ENCODE assay signal across 1 cellular context in the genomic region with DNA sequence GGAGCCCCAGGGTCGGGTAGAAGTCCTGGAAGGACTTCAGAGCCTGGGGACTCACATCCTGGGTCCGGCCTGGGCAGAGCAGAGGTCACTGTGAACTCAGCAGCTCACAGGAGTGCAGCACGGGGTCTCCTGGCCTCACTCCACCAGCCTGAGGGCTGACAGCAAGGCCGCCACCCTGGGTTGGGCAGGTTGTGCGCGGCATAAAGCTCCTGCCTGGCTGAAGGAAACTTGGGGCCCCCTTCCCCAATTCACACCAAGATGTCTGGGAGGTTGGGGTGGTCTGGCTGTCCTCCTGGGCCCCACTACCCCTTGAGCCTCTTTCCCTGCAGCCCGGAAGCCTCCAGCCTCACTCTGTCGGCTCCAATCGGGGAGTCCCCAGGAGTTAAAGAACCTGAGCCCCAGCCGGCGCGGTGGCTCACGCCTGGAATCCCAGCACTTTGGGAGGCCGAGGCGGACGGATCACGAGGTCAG.
A peak's percentile ranks its signal among the peaks of the same experiment; 100 is the strongest.
TF ChIP-seq lines count a peak whose summit lies in the region.

No MANE protein-coding gene starts in this region.

TF ChIP-seq in HepG2, 621 proteins besides CTCF, POLR2A, EP300 and RAD21 (continues in another document):
- TF ChIP-seq, protein P1, sequence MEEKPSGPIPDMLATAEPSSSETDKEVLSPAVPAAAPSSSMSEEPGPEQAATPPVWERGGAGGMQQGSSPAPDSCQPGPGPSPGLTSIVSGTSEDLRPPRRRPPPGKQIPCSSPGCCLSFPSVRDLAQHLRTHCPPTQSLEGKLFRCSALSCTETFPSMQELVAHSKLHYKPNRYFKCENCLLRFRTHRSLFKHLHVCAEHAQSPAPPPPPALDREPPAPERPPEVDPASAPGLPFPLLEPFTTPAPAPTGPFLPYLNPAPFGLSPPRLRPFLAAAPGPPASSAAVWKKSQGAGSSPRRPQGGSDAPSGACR (CRISPR knock-in tag; IDR thresholded peaks at IDR 0.05) = 0 out of 2 replicates have a peak, but pooled peaks have one; percentile 42
- TF ChIP-seq, protein P2, sequence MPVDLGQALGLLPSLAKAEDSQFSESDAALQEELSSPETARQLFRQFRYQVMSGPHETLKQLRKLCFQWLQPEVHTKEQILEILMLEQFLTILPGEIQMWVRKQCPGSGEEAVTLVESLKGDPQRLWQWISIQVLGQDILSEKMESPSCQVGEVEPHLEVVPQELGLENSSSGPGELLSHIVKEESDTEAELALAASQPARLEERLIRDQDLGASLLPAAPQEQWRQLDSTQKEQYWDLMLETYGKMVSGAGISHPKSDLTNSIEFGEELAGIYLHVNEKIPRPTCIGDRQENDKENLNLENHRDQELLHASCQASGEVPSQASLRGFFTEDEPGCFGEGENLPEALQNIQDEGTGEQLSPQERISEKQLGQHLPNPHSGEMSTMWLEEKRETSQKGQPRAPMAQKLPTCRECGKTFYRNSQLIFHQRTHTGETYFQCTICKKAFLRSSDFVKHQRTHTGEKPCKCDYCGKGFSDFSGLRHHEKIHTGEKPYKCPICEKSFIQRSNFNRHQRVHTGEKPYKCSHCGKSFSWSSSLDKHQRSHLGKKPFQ (CRISPR knock-in tag; IDR thresholded peaks at IDR 0.05; ENCODE audit: insufficient replicate concordance) = no peak
- no peak for TF ChIP-seq PHF5A (CRISPR knock-in tag; IDR thresholded peaks at IDR 0.05; ENCODE audit: low read depth, unreplicated experiment)
- TF ChIP-seq, protein P3, sequence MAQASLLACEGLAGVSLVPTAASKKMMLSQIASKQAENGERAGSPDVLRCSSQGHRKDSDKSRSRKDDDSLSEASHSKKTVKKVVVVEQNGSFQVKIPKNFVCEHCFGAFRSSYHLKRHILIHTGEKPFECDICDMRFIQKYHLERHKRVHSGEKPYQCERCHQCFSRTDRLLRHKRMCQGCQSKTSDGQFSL (CRISPR knock-in tag; IDR thresholded peaks at IDR 0.05) = no peak
- TF ChIP-seq HNF4A (CRISPR knock-in tag; IDR thresholded peaks at IDR 0.05) = peak; percentile 36
- TF ChIP-seq ZBTB42 (CRISPR knock-in tag; IDR thresholded peaks at IDR 0.05) = no peak
- TF ChIP-seq HNRNPUL1 (IDR thresholded peaks at IDR 0.05; ENCODE audit: low read depth, low read length) = no peak
- TF ChIP-seq, protein P4, sequence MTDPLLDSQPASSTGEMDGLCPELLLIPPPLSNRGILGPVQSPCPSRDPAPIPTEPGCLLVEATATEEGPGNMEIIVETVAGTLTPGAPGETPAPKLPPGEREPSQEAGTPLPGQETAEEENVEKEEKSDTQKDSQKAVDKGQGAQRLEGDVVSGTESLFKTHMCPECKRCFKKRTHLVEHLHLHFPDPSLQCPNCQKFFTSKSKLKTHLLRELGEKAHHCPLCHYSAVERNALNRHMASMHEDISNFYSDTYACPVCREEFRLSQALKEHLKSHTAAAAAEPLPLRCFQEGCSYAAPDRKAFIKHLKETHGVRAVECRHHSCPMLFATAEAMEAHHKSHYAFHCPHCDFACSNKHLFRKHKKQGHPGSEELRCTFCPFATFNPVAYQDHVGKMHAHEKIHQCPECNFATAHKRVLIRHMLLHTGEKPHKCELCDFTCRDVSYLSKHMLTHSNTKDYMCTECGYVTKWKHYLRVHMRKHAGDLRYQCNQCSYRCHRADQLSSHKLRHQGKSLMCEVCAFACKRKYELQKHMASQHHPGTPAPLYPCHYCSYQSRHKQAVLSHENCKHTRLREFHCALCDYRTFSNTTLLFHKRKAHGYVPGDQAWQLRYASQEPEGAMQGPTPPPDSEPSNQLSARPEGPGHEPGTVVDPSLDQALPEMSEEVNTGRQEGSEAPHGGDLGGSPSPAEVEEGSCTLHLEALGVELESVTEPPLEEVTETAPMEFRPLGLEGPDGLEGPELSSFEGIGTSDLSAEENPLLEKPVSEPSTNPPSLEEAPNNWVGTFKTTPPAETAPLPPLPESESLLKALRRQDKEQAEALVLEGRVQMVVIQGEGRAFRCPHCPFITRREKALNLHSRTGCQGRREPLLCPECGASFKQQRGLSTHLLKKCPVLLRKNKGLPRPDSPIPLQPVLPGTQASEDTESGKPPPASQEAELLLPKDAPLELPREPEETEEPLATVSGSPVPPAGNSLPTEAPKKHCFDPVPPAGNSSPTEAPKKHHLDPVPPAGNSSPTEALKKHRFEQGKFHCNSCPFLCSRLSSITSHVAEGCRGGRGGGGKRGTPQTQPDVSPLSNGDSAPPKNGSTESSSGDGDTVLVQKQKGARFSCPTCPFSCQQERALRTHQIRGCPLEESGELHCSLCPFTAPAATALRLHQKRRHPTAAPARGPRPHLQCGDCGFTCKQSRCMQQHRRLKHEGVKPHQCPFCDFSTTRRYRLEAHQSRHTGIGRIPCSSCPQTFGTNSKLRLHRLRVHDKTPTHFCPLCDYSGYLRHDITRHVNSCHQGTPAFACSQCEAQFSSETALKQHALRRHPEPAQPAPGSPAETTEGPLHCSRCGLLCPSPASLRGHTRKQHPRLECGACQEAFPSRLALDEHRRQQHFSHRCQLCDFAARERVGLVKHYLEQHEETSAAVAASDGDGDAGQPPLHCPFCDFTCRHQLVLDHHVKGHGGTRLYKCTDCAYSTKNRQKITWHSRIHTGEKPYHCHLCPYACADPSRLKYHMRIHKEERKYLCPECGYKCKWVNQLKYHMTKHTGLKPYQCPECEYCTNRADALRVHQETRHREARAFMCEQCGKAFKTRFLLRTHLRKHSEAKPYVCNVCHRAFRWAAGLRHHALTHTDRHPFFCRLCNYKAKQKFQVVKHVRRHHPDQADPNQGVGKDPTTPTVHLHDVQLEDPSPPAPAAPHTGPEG (CRISPR knock-in tag; IDR thresholded peaks at IDR 0.05) = no peak
- TF ChIP-seq ZNF589 (CRISPR knock-in tag; conservative IDR thresholded peaks at IDR 0.05) = no peak
- TF ChIP-seq NFE2L2 (IDR thresholded peaks at IDR 0.05; ENCODE audit: low read length) = no peak
- TF ChIP-seq, protein P5, sequence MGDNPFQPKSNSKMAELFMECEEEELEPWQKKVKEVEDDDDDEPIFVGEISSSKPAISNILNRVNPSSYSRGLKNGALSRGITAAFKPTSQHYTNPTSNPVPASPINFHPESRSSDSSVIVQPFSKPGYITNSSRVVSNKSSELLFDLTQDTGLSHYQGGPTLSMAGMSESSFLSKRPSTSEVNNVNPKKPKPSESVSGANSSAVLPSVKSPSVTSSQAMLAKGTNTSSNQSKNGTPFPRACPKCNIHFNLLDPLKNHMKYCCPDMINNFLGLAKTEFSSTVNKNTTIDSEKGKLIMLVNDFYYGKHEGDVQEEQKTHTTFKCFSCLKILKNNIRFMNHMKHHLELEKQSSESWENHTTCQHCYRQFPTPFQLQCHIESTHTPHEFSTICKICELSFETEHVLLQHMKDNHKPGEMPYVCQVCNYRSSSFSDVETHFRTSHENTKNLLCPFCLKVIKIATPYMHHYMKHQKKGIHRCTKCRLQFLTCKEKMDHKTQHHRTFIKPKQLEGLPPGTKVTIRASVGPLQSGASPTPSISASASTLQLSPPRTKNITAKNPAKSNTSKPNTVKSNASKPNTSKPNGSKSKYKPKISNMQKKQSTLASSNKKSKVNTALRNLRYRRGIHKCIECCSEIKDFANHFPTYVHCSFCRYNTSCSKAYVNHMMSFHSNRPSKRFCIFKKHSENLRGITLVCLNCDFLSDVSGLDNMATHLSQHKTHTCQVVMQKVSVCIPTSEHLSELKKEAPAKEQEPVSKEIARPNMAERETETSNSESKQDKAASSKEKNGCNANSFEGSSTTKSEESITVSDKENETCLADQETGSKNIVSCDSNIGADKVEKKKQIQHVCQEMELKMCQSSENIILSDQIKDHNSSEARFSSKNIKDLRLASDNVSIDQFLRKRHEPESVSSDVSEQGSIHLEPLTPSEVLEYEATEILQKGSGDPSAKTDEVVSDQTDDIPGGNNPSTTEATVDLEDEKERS (CRISPR knock-in tag; IDR thresholded peaks at IDR 0.05) = no peak
- no peak for TF ChIP-seq RFXANK (CRISPR knock-in tag; IDR thresholded peaks at IDR 0.05)
- TF ChIP-seq ZNF629 (CRISPR knock-in tag; conservative IDR thresholded peaks at IDR 0.05) = no peak
- peak; percentile 21; the same call in 1 of the 2 replicates for TF ChIP-seq MYC (CRISPR knock-in tag; IDR thresholded peaks at IDR 0.05; ENCODE audit: borderline replicate concordance)
- no peak for TF ChIP-seq ZNF317 (CRISPR knock-in tag; IDR thresholded peaks at IDR 0.05)
- TF ChIP-seq NFATC3 (CRISPR knock-in tag; IDR thresholded peaks at IDR 0.05) = no peak
- TF ChIP-seq, protein P6, sequence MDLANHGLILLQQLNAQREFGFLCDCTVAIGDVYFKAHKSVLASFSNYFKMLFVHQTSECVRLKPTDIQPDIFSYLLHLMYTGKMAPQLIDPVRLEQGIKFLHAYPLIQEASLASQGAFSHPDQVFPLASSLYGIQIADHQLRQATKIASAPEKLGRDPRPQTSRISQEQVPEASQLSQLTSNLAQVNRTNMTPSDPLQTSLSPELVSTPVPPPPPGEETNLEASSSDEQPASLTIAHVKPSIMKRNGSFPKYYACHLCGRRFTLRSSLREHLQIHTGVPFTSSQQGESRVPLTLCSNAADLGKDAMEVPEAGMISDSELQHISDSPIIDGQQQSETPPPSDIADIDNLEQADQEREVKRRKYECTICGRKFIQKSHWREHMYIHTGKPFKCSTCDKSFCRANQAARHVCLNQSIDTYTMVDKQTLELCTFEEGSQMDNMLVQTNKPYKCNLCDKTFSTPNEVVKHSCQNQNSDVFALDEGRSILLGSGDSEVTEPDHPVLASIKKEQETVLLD (CRISPR knock-in tag; IDR thresholded peaks at IDR 0.05; ENCODE audit: low read depth) = no peak
- no peak for TF ChIP-seq ZNF737 (CRISPR knock-in tag; IDR thresholded peaks at IDR 0.05; ENCODE audit: borderline replicate concordance)
- no peak for TF ChIP-seq ZNF841 (CRISPR knock-in tag; IDR thresholded peaks at IDR 0.05; ENCODE audit: borderline replicate concordance)
- TF ChIP-seq SAP130 (CRISPR knock-in tag; IDR thresholded peaks at IDR 0.05; ENCODE audit: low read depth) = 0 out of 2 replicates have a peak, but pooled peaks have one; percentile 29
- TF ChIP-seq ZNF224 (CRISPR knock-in tag; IDR thresholded peaks at IDR 0.05) = no peak
- TF ChIP-seq ZNF776 (CRISPR knock-in tag; IDR thresholded peaks at IDR 0.05) = no peak
- TF ChIP-seq ISX (CRISPR knock-in tag; conservative IDR thresholded peaks at IDR 0.05) = no peak
- no peak for TF ChIP-seq MZF1 (CRISPR knock-in tag; IDR thresholded peaks at IDR 0.05; ENCODE audit: borderline replicate concordance)
- no peak for TF ChIP-seq YEATS4 (CRISPR knock-in tag; IDR thresholded peaks at IDR 0.05; ENCODE audit: borderline replicate concordance)
- no peak for TF ChIP-seq ZNF367 (CRISPR knock-in tag; IDR thresholded peaks at IDR 0.05; ENCODE audit: borderline replicate concordance)
- TF ChIP-seq ZNF557 (CRISPR knock-in tag; IDR thresholded peaks at IDR 0.05) = no peak
- no peak for TF ChIP-seq PHF21A (CRISPR knock-in tag; IDR thresholded peaks at IDR 0.05)
- TF ChIP-seq ZNF780A (CRISPR knock-in tag; IDR thresholded peaks at IDR 0.05) = no peak
- peak; percentile 45 for TF ChIP-seq ZFX (CRISPR knock-in tag; IDR thresholded peaks at IDR 0.05; ENCODE audit: low read depth)
- TF ChIP-seq CC2D1A (CRISPR knock-in tag; IDR thresholded peaks at IDR 0.05) = no peak
- TF ChIP-seq FOXK2 (IDR thresholded peaks at IDR 0.05) = no peak
- no peak for TF ChIP-seq ZNF3 (CRISPR knock-in tag; IDR thresholded peaks at IDR 0.05)
- no peak for TF ChIP-seq ZNF749 (CRISPR knock-in tag; IDR thresholded peaks at IDR 0.05; ENCODE audit: borderline replicate concordance)
- TF ChIP-seq LCORL (IDR thresholded peaks at IDR 0.05) = no peak
- peak; percentile 60 for TF ChIP-seq LCORL (CRISPR knock-in tag; IDR thresholded peaks at IDR 0.05)
- TF ChIP-seq ZNF124 (CRISPR knock-in tag; IDR thresholded peaks at IDR 0.05) = no peak
- TF ChIP-seq, protein P7, sequence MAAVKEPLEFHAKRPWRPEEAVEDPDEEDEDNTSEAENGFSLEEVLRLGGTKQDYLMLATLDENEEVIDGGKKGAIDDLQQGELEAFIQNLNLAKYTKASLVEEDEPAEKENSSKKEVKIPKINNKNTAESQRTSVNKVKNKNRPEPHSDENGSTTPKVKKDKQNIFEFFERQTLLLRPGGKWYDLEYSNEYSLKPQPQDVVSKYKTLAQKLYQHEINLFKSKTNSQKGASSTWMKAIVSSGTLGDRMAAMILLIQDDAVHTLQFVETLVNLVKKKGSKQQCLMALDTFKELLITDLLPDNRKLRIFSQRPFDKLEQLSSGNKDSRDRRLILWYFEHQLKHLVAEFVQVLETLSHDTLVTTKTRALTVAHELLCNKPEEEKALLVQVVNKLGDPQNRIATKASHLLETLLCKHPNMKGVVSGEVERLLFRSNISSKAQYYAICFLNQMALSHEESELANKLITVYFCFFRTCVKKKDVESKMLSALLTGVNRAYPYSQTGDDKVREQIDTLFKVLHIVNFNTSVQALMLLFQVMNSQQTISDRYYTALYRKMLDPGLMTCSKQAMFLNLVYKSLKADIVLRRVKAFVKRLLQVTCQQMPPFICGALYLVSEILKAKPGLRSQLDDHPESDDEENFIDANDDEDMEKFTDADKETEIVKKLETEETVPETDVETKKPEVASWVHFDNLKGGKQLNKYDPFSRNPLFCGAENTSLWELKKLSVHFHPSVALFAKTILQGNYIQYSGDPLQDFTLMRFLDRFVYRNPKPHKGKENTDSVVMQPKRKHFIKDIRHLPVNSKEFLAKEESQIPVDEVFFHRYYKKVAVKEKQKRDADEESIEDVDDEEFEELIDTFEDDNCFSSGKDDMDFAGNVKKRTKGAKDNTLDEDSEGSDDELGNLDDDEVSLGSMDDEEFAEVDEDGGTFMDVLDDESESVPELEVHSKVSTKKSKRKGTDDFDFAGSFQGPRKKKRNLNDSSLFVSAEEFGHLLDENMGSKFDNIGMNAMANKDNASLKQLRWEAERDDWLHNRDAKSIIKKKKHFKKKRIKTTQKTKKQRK (IDR thresholded peaks at IDR 0.05; ENCODE audit: low read length) = no peak
- TF ChIP-seq ZBTB38 (CRISPR knock-in tag; IDR thresholded peaks at IDR 0.05) = peak; percentile 86
- no peak for TF ChIP-seq CEBPG (CRISPR knock-in tag; IDR thresholded peaks at IDR 0.05)
- TF ChIP-seq TAF1 (CRISPR knock-in tag; IDR thresholded peaks at IDR 0.05) = no peak
- TF ChIP-seq HMG20A (CRISPR knock-in tag; IDR thresholded peaks at IDR 0.05; ENCODE audit: borderline replicate concordance) = no peak
- TF ChIP-seq SSRP1 (CRISPR knock-in tag; IDR thresholded peaks at IDR 0.05) = no peak
